Comparison of ENCODE assay signal across 12 cellular contexts in genomic region chr10:63241898-63242297, GRCh38.
DNase-seq lines count a peak whose midpoint lies in the region; ATAC-seq and TF ChIP-seq lines count a peak whose summit lies in the region.
"Had no signal": no experiment of that assay in that cellular context is flagged by ENCODE, and none has a peak within 500 bp of the region (broad histone marks: within the 10 kb centered on the region; RNA-seq: fewer than 3 reads in every experiment).

No MANE protein-coding gene starts in this region.

- peak overlapping the region; percentile 35 for H3K4me3 Mint-ChIP-seq in activated T-cell treated with anti-CD3 and anti-CD28 coated beads, Interleukin-2, amount 50 U/mL, for 24 hours
- peak overlapping the region; percentile 24 for H3K4me3 Mint-ChIP-seq in activated CD4-positive, alpha-beta memory T cell treated with anti-CD3 and anti-CD28 coated beads for 36 hours
- H3K4me3 Mint-ChIP-seq: brain, mesothelial cell of epicardium had no signal

- peak; percentile 32 for ATAC-seq in HG03196 (IDR thresholded peaks at IDR 0.05; ENCODE audit: unreplicated experiment)
- ATAC-seq in gastrocnemius medialis = no peak
- ATAC-seq: HCT116 had no signal

- no peaks in the 10 kb centered on the region for H3K27me3 Mint-ChIP-seq in activated T-cell treated with anti-CD3 and anti-CD28 coated beads, Interleukin-2, amount 50 U/mL, for 24 hours
- H3K27me3 Mint-ChIP-seq in activated CD4-positive, alpha-beta memory T cell treated with anti-CD3 and anti-CD28 coated beads for 36 hours = no peaks in the 10 kb centered on the region
- H3K27me3 Mint-ChIP-seq: brain had no signal

- peaks cover 30 to 50% of the 10 kb centered on the region in 2 donors for H3K4me1 ChIP-seq in gastrocnemius medialis
- H3K4me1 ChIP-seq in BE2C = no peaks in the 10 kb centered on the region

- peak overlapping the region; percentile 78 for H3K27ac Mint-ChIP-seq in activated T-cell treated with anti-CD3 and anti-CD28 coated beads, Interleukin-2, amount 50 U/mL, for 24 hours
- H3K27ac Mint-ChIP-seq in activated CD4-positive, alpha-beta memory T cell treated with anti-CD3 and anti-CD28 coated beads for 36 hours = peak overlapping the region; percentile 73
- H3K27ac Mint-ChIP-seq: mesothelial cell of epicardium had no signal

- H3K4me3 ChIP-seq in gastrocnemius medialis (no peak overlapping the region), BE2C (ENCODE audit: low read depth, low read length) (no peak overlapping the region)
- H3K4me3 ChIP-seq: stomach had no signal

- H3K27ac ChIP-seq in gastrocnemius medialis = peak overlapping the region in 3 of 4 donors; percentile 14 to 35 (median 18)

- H3K36me3 Mint-ChIP-seq in activated T-cell treated with anti-CD3 and anti-CD28 coated beads, Interleukin-2, amount 50 U/mL, for 24 hours (ENCODE audit: low read depth) = peaks cover 35% of the 10 kb centered on the region
- H3K36me3 Mint-ChIP-seq in activated CD4-positive, alpha-beta memory T cell treated with anti-CD3 and anti-CD28 coated beads for 36 hours = peaks cover 15% of the 10 kb centered on the region

- H3K36me3 ChIP-seq in gastrocnemius medialis = no peaks in the 10 kb centered on the region
- no peaks in the 10 kb centered on the region for H3K36me3 ChIP-seq in BE2C
- H3K36me3 ChIP-seq: stomach had no signal

- in situ Hi-C loops in gastrocnemius medialis (cut with MboI; ENCODE audit: low sequenced_read_pairs in 4 of 4) = no loop called here

- H3K27me3 ChIP-seq in gastrocnemius medialis (no peaks in the 10 kb centered on the region), BE2C (no peaks in the 10 kb centered on the region)
- H3K27me3 ChIP-seq: stomach had no signal

- POLR2A ChIA-PET in activated CD4-positive, alpha-beta memory T cell treated with anti-CD3 and anti-CD28 coated beads for 36 hours (lab: Charles Lee) = interaction anchor here (0.6 to 1.7 kb wide), 2 partner anchors 27 to 203 kb away, joined by 4 to 7 read pairs; no protein-coding TSS in a partner anchor

- H3K9me3 ChIP-seq in gastrocnemius medialis = no peaks in the 10 kb centered on the region
- no peaks in the 10 kb centered on the region for H3K9me3 ChIP-seq in BE2C
- H3K9me3 ChIP-seq: stomach had no signal

- TF ChIP-seq POLR2A in gastrocnemius medialis (IDR thresholded peaks at IDR 0.05) = no peak

- intact Hi-C loops in activated CD4-positive, alpha-beta memory T cell treated with anti-CD3 and anti-CD28 coated beads for 36 hours (cut with micrococcal nuclease) = loop anchor here (2.0 kb wide), 1 partner anchor 17 kb away; no protein-coding TSS in a partner anchor
- intact Hi-C loops in gastrocnemius medialis (cut with DNase I; ENCODE audit: low total_unique reads) = no loop called here

- H3K9me3 Mint-ChIP-seq in activated T-cell treated with anti-CD3 and anti-CD28 coated beads, Interleukin-2, amount 50 U/mL, for 24 hours = peaks cover 10% of the 10 kb centered on the region
- H3K9me3 Mint-ChIP-seq in activated CD4-positive, alpha-beta memory T cell treated with anti-CD3 and anti-CD28 coated beads for 36 hours = peaks cover 11% of the 10 kb centered on the region

- CTCF ChIA-PET in activated CD4-positive, alpha-beta memory T cell treated with anti-CD3 and anti-CD28 coated beads for 36 hours (lab: Charles Lee) = no interaction called here

- no peak for DNase-seq in activated T-cell treated with anti-CD3 and anti-CD28 coated beads, Interleukin-2, amount 50 U/mL, for 24 hours
- DNase-seq in activated T-cell treated with anti-CD3 and anti-CD28 coated beads, Interleukin-2, amount 50 U/mL, for 1 hour = no peak
- no peak for DNase-seq in activated CD4-positive, alpha-beta memory T cell treated with anti-CD3 and anti-CD28 coated beads for 36 hours
- DNase-seq in gastrocnemius medialis = no peak
- DNase-seq in BE2C = no peak
- no peak for DNase-seq in A172 (ENCODE audit: low spot score)
- DNase-seq in ureter (ENCODE audit: low spot score) = no peak
- DNase-seq: stomach had no signal

- no peak for TF ChIP-seq CTCF in gastrocnemius medialis (IDR thresholded peaks at IDR 0.05 in 4 of 5, conservative IDR thresholded peaks at IDR 0.05 in 1 of 5)
- no peak for TF ChIP-seq CTCF in BE2C (IDR thresholded peaks at IDR 0.05; ENCODE audit: low read depth, low read length)

- H3K4me1 Mint-ChIP-seq in activated T-cell treated with anti-CD3 and anti-CD28 coated beads, Interleukin-2, amount 50 U/mL, for 24 hours (ENCODE audit: low read depth) = peaks cover 78% of the 10 kb centered on the region
- H3K4me1 Mint-ChIP-seq in activated CD4-positive, alpha-beta memory T cell treated with anti-CD3 and anti-CD28 coated beads for 36 hours (ENCODE audit: low read depth) = peaks cover 75% of the 10 kb centered on the region
- H3K4me1 Mint-ChIP-seq: mesothelial cell of epicardium had no signal
